Comparison of ENCODE assay signal across 24 cellular contexts in the genomic region with DNA sequence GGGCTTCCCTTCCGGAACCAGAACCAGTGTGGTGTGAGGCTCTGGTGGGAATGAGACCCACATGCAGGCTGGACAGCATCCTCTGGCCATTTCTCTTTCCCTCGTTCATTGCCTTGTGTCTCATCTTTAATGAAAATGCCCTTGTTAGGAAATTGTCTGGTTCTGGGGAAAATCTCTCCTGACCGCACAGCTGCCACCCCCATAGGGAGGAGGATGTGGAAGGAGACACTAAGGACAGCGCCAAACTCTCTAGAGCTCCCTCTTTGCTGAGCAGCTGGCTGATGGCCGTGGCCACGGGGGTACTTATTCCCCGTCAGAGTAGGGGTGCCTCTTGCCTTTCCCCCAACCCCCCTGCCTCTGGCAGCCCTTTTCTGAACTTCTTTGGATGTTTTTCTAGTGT.
DNase-seq lines count a peak whose midpoint lies in the region; ATAC-seq and TF ChIP-seq lines count a peak whose summit lies in the region.
"Had no signal": no experiment of that assay in that cellular context is flagged by ENCODE, and none has a peak within 500 bp of the region (broad histone marks: within the 10 kb centered on the region; RNA-seq: fewer than 3 reads in every experiment).

No MANE protein-coding gene starts in this region.

- H3K9ac ChIP-seq in H9 (ENCODE audit: extremely low read depth, insufficient read length, low read length): no peak overlapping the region
- H3K9ac ChIP-seq: BLaER1, neural progenitor cell had no signal

- H2BK12ac ChIP-seq in H9 (ENCODE audit: insufficient read length, low read depth, low read length): no peak overlapping the region

- H3K4me3 Mint-ChIP-seq in chondrocyte (ENCODE audit: unreplicated experiment) (no peak overlapping the region), H9 (no peak overlapping the region)
- H3K4me3 Mint-ChIP-seq: activated T-cell treated with anti-CD3 and anti-CD28 coated beads, Interleukin-2, amount 50 U/mL, for 72 hours; neural progenitor cell; stimulated activated memory B cell treated with anti-CD40 and anti-IgM and Interleukin-4, amounts not matched to agents 10 μg/mL and 1 μg/mL and 100 μg/mL, for 72 hours had no signal

- no peak overlapping the region for H2BK5ac ChIP-seq in H9 (ENCODE audit: insufficient read length, low read length)

- TF ChIP-seq CTCF in right atrium auricular region (IDR thresholded peaks at IDR 0.05) (no peak), fibroblast of villous mesenchyme (IDR thresholded peaks at IDR 0.05; ENCODE audit: insufficient read depth, low read depth, low read length) (no peak), psoas muscle (IDR thresholded peaks at IDR 0.05) (no peak), vagina (IDR thresholded peaks at IDR 0.05) (no peak), chondrocyte (IDR thresholded peaks at IDR 0.05) (no peak), H9 (conservative IDR thresholded peaks at IDR 0.05) (no peak)

- H2AFZ ChIP-seq in H9 (ENCODE audit: low read length): no peak overlapping the region
- H2AFZ ChIP-seq: neural progenitor cell had no signal

- H3K4me2 ChIP-seq in H9 (ENCODE audit: insufficient read depth, insufficient read length, low read length): no peak overlapping the region
- H3K4me2 ChIP-seq: BLaER1, neural progenitor cell had no signal

- H3K14ac ChIP-seq in H9 (ENCODE audit: insufficient read depth, low read length): no peak overlapping the region; the same call in 1 of the 2 replicates

- H3K36me3 Mint-ChIP-seq in chondrocyte (ENCODE audit: low read depth) (no peaks in the 10 kb centered on the region), H9 (ENCODE audit: insufficient read depth in 1 of 3, low read depth in 3 of 3) (peaks cover 0 to 3% (median 2%) of the 10 kb centered on the region in 3 experiments; a peak in 3 of 7 replicates)
- H3K36me3 Mint-ChIP-seq: activated naive CD4-positive, alpha-beta T cell treated with anti-CD3 and anti-CD28 coated beads, Interleukin-2, amount 50 U/mL, for 72 hours; neural progenitor cell; stimulated activated memory B cell treated with anti-CD40 and anti-IgM and Interleukin-4, amounts not matched to agents 10 μg/mL and 1 μg/mL and 100 μg/mL, for 72 hours had no signal

- ATAC-seq in Right ventricle myocardium inferior (peak; percentile 44), psoas muscle (peak in 2 of 4 donors; percentile 32 to 36)
- ATAC-seq: activated CD4-positive, CD25-positive, alpha-beta regulatory T cell treated with anti-CD3 and anti-CD28 coated beads, Interleukin-2, amount 50 U/mL, for 24 hours; activated naive CD4-positive, alpha-beta T cell treated with anti-CD3 and anti-CD28 coated beads, Interleukin-2, amount 50 U/mL, for 72 hours; activated T-cell treated with anti-CD3 and anti-CD28 coated beads, Interleukin-2, amount 50 U/mL, for 72 hours; foreskin keratinocyte; HepG2; stimulated activated memory B cell treated with anti-CD40 and anti-IgM and Interleukin-4, amounts not matched to agents 10 μg/mL and 1 μg/mL and 100 μg/mL, for 72 hours had no signal

- H4K20me1 ChIP-seq in H9 (ENCODE audit: control insufficient read depth, insufficient read depth, insufficient read length): no peaks in the 10 kb centered on the region
- H4K20me1 ChIP-seq: BLaER1 had no signal

- H3K27me3 ChIP-seq in right atrium auricular region (no peaks in the 10 kb centered on the region), psoas muscle (ENCODE audit: insufficient read depth in 3 of 3, low read length in 2 of 3) (no peaks in the 10 kb centered on the region), vagina (no peaks in the 10 kb centered on the region), H9 (ENCODE audit: insufficient read depth, low read length) (no peaks in the 10 kb centered on the region)
- H3K27me3 ChIP-seq: BLaER1, brain microvascular endothelial cell, foreskin keratinocyte, neural progenitor cell, upper lobe of left lung had no signal

- no peak overlapping the region for H4K8ac ChIP-seq in H9 (replicated peaks; ENCODE audit: insufficient read length, low read depth, low read length)

- H3K27me3 Mint-ChIP-seq in chondrocyte (ENCODE audit: low read depth) (no peaks in the 10 kb centered on the region), H9 (ENCODE audit: low read depth) (no peaks in the 10 kb centered on the region)

- peaks cover 0 to 12% of the 10 kb centered on the region in 2 donors for H3K4me1 ChIP-seq in right atrium auricular region
- peaks cover 21% of the 10 kb centered on the region for H3K4me1 ChIP-seq in psoas muscle
- H3K4me1 ChIP-seq in vagina: peaks cover 13% of the 10 kb centered on the region
- peaks cover 7% of the 10 kb centered on the region for H3K4me1 ChIP-seq in H9 (ENCODE audit: insufficient read depth, low read length)
- H3K4me1 ChIP-seq: BLaER1, upper lobe of left lung had no signal

- no peak overlapping the region for H3T11ph ChIP-seq in H9 (ENCODE audit: low read length)

- H3K18ac ChIP-seq in H9 (ENCODE audit: insufficient read length, low read depth, low read length): no peak overlapping the region

- H3K4me1 Mint-ChIP-seq in chondrocyte (ENCODE audit: low read depth) (peaks cover 17% of the 10 kb centered on the region), H9 (peaks cover 45 to 53% of the 10 kb centered on the region in 2 experiments)
- H3K4me1 Mint-ChIP-seq: stimulated activated memory B cell treated with anti-CD40 and anti-IgM and Interleukin-4, amounts not matched to agents 10 μg/mL and 1 μg/mL and 100 μg/mL, for 72 hours had no signal

- H3K9me3 ChIP-seq in right atrium auricular region: no peaks in the 10 kb centered on the region
- H3K9me3 ChIP-seq in psoas muscle: no peaks in the 10 kb centered on the region
- H3K9me3 ChIP-seq in vagina: no peaks in the 10 kb centered on the region
- no peaks in the 10 kb centered on the region for H3K9me3 ChIP-seq in H9 (ENCODE audit: control insufficient read depth, low read depth, low read length)
- H3K9me3 ChIP-seq: BLaER1, upper lobe of left lung had no signal

- no peak for TF ChIP-seq POLR2A in vagina (IDR thresholded peaks at IDR 0.05)

- peak overlapping the region in 1 of 2 donors; percentile 18 for H3K27ac ChIP-seq in right atrium auricular region
- H3K27ac ChIP-seq in psoas muscle: peak overlapping the region; percentile 23
- H3K27ac ChIP-seq in vagina: peak overlapping the region; percentile 56
- no peak overlapping the region for H3K27ac ChIP-seq in H9 (ENCODE audit: insufficient read length, low read depth, low read length)
- H3K27ac ChIP-seq: BLaER1, brain microvascular endothelial cell, foreskin keratinocyte, neural progenitor cell, SK-N-MC, upper lobe of left lung had no signal

- H3K79me1 ChIP-seq in H9 (ENCODE audit: insufficient read depth, low read depth, low read length, poor library complexity, severe bottlenecking): no peaks in the 10 kb centered on the region

- H3K23ac ChIP-seq in H9 (ENCODE audit: insufficient read length, low read depth, low read length): no peak overlapping the region

- H3K4ac ChIP-seq in H9 (ENCODE audit: low read depth, low read length): no peak overlapping the region

- H4K91ac ChIP-seq in H9 (ENCODE audit: insufficient read length, low read depth, low read length): no peak overlapping the region

- H3K56ac ChIP-seq in H9 (ENCODE audit: insufficient read length, low read depth, low read length): no peak overlapping the region

- no peaks in the 10 kb centered on the region for H3K36me3 ChIP-seq in right atrium auricular region
- H3K36me3 ChIP-seq in psoas muscle (ENCODE audit: insufficient read depth in 1 of 2, low read depth in 1 of 2): no peaks in the 10 kb centered on the region
- no peaks in the 10 kb centered on the region for H3K36me3 ChIP-seq in vagina
- H3K36me3 ChIP-seq: BLaER1, brain microvascular endothelial cell, neural progenitor cell, upper lobe of left lung had no signal

- no peak overlapping the region for H4K5ac ChIP-seq in H9 (ENCODE audit: insufficient read length, low read depth, low read length)

- no peak overlapping the region for H2BK120ac ChIP-seq in H9 (ENCODE audit: low read depth, low read length, poor library complexity, severe bottlenecking)

- H3K4me3 ChIP-seq in right atrium auricular region (no peak overlapping the region), fibroblast of villous mesenchyme (ENCODE audit: low read depth, low read length) (no peak overlapping the region), psoas muscle (no peak overlapping the region), vagina (no peak overlapping the region)
- H3K4me3 ChIP-seq: BLaER1, neural progenitor cell, SK-N-MC, upper lobe of left lung had no signal

- H3K23me2 ChIP-seq in H9 (ENCODE audit: insufficient read length, low read depth, low read length, poor library complexity, severe bottlenecking): no peaks in the 10 kb centered on the region

- intact Hi-C loops in Right ventricle myocardium inferior (cut with DNase I) (no loop called here), psoas muscle (cut with DNase I) (no loop called here), vagina (cut with DNase I) (no loop called here)

- H3K27ac Mint-ChIP-seq in chondrocyte (ENCODE audit: unreplicated experiment): no peak overlapping the region
- peak overlapping the region in 1 of 3 experiments; percentile 31; a peak in 3 of 7 replicates for H3K27ac Mint-ChIP-seq in H9
- H3K27ac Mint-ChIP-seq: activated naive CD4-positive, alpha-beta T cell treated with anti-CD3 and anti-CD28 coated beads, Interleukin-2, amount 50 U/mL, for 72 hours; activated T-cell treated with anti-CD3 and anti-CD28 coated beads, Interleukin-2, amount 50 U/mL, for 72 hours; neural progenitor cell; stimulated activated memory B cell treated with anti-CD40 and anti-IgM and Interleukin-4, amounts not matched to agents 10 μg/mL and 1 μg/mL and 100 μg/mL, for 72 hours had no signal

- H3K9me3 Mint-ChIP-seq in chondrocyte (ENCODE audit: low read depth): no peaks in the 10 kb centered on the region
- H3K9me3 Mint-ChIP-seq in H9: no peaks in the 10 kb centered on the region; a peak in 1 of 5 replicates
- H3K9me3 Mint-ChIP-seq: activated naive CD4-positive, alpha-beta T cell treated with anti-CD3 and anti-CD28 coated beads, Interleukin-2, amount 50 U/mL, for 72 hours; activated T-cell treated with anti-CD3 and anti-CD28 coated beads, Interleukin-2, amount 50 U/mL, for 72 hours; stimulated activated memory B cell treated with anti-CD40 and anti-IgM and Interleukin-4, amounts not matched to agents 10 μg/mL and 1 μg/mL and 100 μg/mL, for 72 hours had no signal

- H2BK20ac ChIP-seq in H9 (ENCODE audit: low read depth, low read length, poor library complexity, severe bottlenecking): no peak overlapping the region

- no peaks in the 10 kb centered on the region for H3K79me2 ChIP-seq in H9 (ENCODE audit: insufficient read depth, low read length)

- no peak overlapping the region for H2BK15ac ChIP-seq in H9 (ENCODE audit: low read depth, low read length)

- DNase-seq in Right ventricle myocardium inferior (ENCODE audit: missing footprints): no peak
- no peak for DNase-seq in right atrium auricular region (ENCODE audit: low spot score)
- peak; percentile 52 for DNase-seq in fibroblast of villous mesenchyme (ENCODE audit: low read depth)
- no peak for DNase-seq in psoas muscle
- DNase-seq in vagina (ENCODE audit: extremely low spot score in 2 of 2): no peak
- DNase-seq in chondrocyte (ENCODE audit: low spot score): no peak
- no peak for DNase-seq in dermis blood vessel endothelial cell
- no peak for DNase-seq in H9
- DNase-seq: activated T-cell treated with anti-CD3 and anti-CD28 coated beads, Interleukin-2, amount 50 U/mL, for 72 hours; brain microvascular endothelial cell; cortex of kidney; foreskin keratinocyte; GDM1; kidney; NCI-H187; T1000; upper lobe of left lung had no signal

- no peak overlapping the region for H2AK5ac ChIP-seq in H9 (ENCODE audit: insufficient read length, low read length)

- 52 to 66% (median 57%) methylated on average over 7 of the region's 7 CpGs for WGBS in psoas muscle, 3 donors
- no CpG with 5 or more reads among the region's 7 CpGs for WGBS in H9 (ENCODE audit: extremely low coverage, insufficient read length, low lambda C conversion rate)
